12 cellular contexts compared by ENCODE assay signal in the genomic region with DNA sequence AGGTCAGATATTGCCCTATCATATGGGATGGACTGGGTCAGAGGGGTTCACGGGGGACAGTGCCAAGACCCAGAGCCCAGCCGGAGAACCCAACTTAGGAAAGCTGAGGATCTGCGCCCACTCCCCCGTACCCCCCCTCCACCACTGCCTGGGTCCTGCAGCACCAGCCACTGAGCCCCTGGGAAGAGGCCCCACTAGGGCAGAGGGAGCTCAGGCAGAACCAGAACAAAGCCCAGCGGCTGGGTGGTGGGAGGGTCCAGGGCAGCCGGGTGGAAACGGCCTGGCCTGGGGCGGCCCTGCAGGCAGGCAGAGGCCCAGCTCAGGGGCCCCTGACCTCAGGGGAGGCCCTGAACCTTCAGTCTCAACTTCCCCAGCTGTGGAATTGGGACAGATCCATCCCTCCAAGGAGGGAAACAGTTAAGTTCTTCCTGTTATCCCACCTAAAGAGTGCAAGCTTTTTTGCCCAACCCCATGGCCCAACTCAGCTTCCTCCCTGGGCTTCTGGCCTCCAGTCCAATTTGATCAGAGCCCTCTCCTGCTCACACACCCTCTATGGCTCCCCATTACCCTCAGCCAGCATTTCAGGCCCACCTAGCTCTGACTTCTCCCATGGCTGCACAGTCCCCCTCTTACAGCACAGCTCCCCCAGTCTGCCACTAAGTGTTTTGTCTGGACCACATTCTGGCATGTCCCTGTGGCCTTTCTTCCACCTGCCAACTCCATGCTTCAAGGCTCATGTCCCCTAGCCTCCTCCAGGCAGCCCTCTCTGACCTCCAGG. TPM values are rescaled to one million over a fixed set of nuclear protein-coding genes. Genes with fewer than 3 reads are reported as not detected.
DNase-seq lines count a peak whose midpoint lies in the region; ATAC-seq, FAIRE-seq and TF ChIP-seq lines count a peak whose summit lies in the region.
"Had no signal": no experiment of that assay in that cellular context is flagged by ENCODE, and none has a peak within 500 bp of the region (broad histone marks: within the 10 kb centered on the region; RNA-seq: fewer than 3 reads in every experiment).

No MANE protein-coding gene starts in this region.

- H3K4me2 ChIP-seq in SK-N-SH (peak overlapping the region; percentile 99), GM12878 (ENCODE audit: control insufficient read depth, insufficient read depth) (0 out of 2 replicates have a peak overlapping the region, but pooled peaks have one; percentile 1)

- no peak for TF ChIP-seq RAD21 in SK-N-SH (IDR thresholded peaks at IDR 0.05; ENCODE audit: low read length)
- no peak for TF ChIP-seq RAD21 in GM12878 (IDR thresholded peaks at IDR 0.05; ENCODE audit: insufficient read depth, low read depth, low read length)

- H3K9me2 ChIP-seq in SK-N-SH, result no peaks in the 10 kb centered on the region

- H3K9me3 ChIP-seq in SK-N-SH (no peaks in the 10 kb centered on the region), GM12878 (replicated peaks; ENCODE audit: control insufficient read depth, insufficient read depth, low read length) (no peaks in the 10 kb centered on the region), right lobe of liver (no peaks in the 10 kb centered on the region), tibial artery (no peaks in the 10 kb centered on the region)
- H3K9me3 ChIP-seq: prostate gland had no signal

- H3K9ac ChIP-seq in SK-N-SH, result no peak overlapping the region; the same call in 1 of the 2 replicates
- H3K9ac ChIP-seq in GM12878 (ENCODE audit: control insufficient read depth, insufficient read depth, low read length), result no peak overlapping the region

- SMC1A ChIA-PET in GM12878 (lab: Charles Lee; ENCODE audit: uncharacterized antibody, unreplicated experiment), result interaction anchor here (0.5 to 2.0 kb wide), 7 partner anchors 8 to 377 kb away, joined by 3 to 6 read pairs (median 4); partner anchors contain the start of genes BABAM1 and USE1

- TF ChIP-seq POLR2A in GM12878 (IDR thresholded peaks at IDR 0.05; ENCODE audit: low read depth, low read length), result no peak
- no peak for TF ChIP-seq POLR2A in right lobe of liver (IDR thresholded peaks at IDR 0.05)

- H3K27me3 ChIP-seq in SK-N-SH (ENCODE audit: insufficient read depth) (no peaks in the 10 kb centered on the region), GM12878 (replicated peaks in 1 of 2; ENCODE audit: control insufficient read depth in 2 of 2, insufficient read depth in 2 of 2, low read length in 1 of 2) (no peaks in the 10 kb centered on the region), right lobe of liver (no peaks in the 10 kb centered on the region), tibial artery (no peaks in the 10 kb centered on the region)

- no peak overlapping the region for H3K27ac ChIP-seq in SK-N-SH (ENCODE audit: low read depth in 2 of 2, low read length in 1 of 2)
- no peak overlapping the region for H3K27ac ChIP-seq in GM12878 (ENCODE audit: control insufficient read depth, insufficient read depth)
- peak overlapping the region in 2 of 3 donors; percentile 37 to 81 for H3K27ac ChIP-seq in right lobe of liver
- peak overlapping the region; percentile 71 to 88 for H3K27ac ChIP-seq in tibial artery

- intact Hi-C loops in GM12878 (cut with micrococcal nuclease; ENCODE audit: unreplicated experiment) (no loop called here), right lobe of liver (cut with DNase I) (no loop called here), tibial artery (cut with DNase I; ENCODE audit: low total_unique reads) (no loop called here)

- peaks cover 6 to 19% of the 10 kb centered on the region in 2 experiments; a peak in 2 of 4 replicates for H3K4me1 ChIP-seq in SK-N-SH (ENCODE audit: control insufficient read depth in 1 of 2, insufficient read depth in 2 of 2, low read depth in 1 of 2, low read length in 1 of 2)
- H3K4me1 ChIP-seq in GM12878 (ENCODE audit: control insufficient read depth, insufficient read depth, low read length), result peaks cover 14% of the 10 kb centered on the region
- H3K4me1 ChIP-seq in right lobe of liver, result peaks cover 0 to 61% (median 27%) of the 10 kb centered on the region in 4 donors
- H3K4me1 ChIP-seq in tibial artery, result peaks cover 0 to 46% (median 35%) of the 10 kb centered on the region in 4 donors
- H3K4me1 ChIP-seq: prostate gland had no signal

- peaks cover 3 to 7% of the 10 kb centered on the region in 2 experiments for H3K36me3 ChIP-seq in SK-N-SH (replicated peaks in 1 of 2; ENCODE audit: control insufficient read depth in 1 of 2, insufficient read depth in 2 of 2, low read length in 1 of 2)
- H3K36me3 ChIP-seq in GM12878 (ENCODE audit: control insufficient read depth in 2 of 2, insufficient read depth in 2 of 2, low read length in 1 of 2), result peaks cover 0 to 2% of the 10 kb centered on the region in 2 experiments; a peak in 1 of 4 replicates
- H3K36me3 ChIP-seq in right lobe of liver, result peaks cover 0 to 7% (median 2%) of the 10 kb centered on the region in 4 donors
- H3K36me3 ChIP-seq in tibial artery, result peaks cover 0 to 32% (median 4%) of the 10 kb centered on the region in 3 donors
- H3K36me3 ChIP-seq: prostate gland had no signal

- in situ Hi-C loops in GM12878 (cut with MboI), result no loop called here

- peaks cover 70% of the 10 kb centered on the region for H3K79me2 ChIP-seq in SK-N-SH (ENCODE audit: insufficient read depth)
- H3K79me2 ChIP-seq in GM12878 (ENCODE audit: control insufficient read depth, insufficient read depth, low read length), result peaks cover 7% of the 10 kb centered on the region

- H4K20me1 ChIP-seq in SK-N-SH (ENCODE audit: insufficient read depth), result peaks cover 16% of the 10 kb centered on the region; the same call in 1 of the 2 replicates
- H4K20me1 ChIP-seq in GM12878 (ENCODE audit: control insufficient read depth, insufficient read depth), result no peaks in the 10 kb centered on the region

- H3K4me3 ChIP-seq in SK-N-SH (ENCODE audit: low read depth in 2 of 2, low read length in 1 of 2), result peak overlapping the region; percentile 92 to 97
- H3K4me3 ChIP-seq in GM12878, result 0 out of 2 replicates have a peak overlapping the region, but pooled peaks have one; percentile 70
- peak overlapping the region; percentile 83 to 97 (median 96) for H3K4me3 ChIP-seq in right lobe of liver
- peak overlapping the region in 1 of 2 donors; percentile 86 for H3K4me3 ChIP-seq in tibial artery

- RAD21 ChIA-PET in GM12878 (lab: Charles Lee; ENCODE audit: unreplicated experiment), result interaction anchor here (0.8 to 1.4 kb wide), 4 partner anchors 16 to 169 kb away, joined by 3 to 5 read pairs (median 4); partner anchors contain the start of genes BABAM1 and OCEL1

- TF ChIP-seq EP300 in SK-N-SH (IDR thresholded peaks at IDR 0.05; ENCODE audit: borderline replicate concordance in 1 of 2, low read depth in 1 of 2, low read length in 1 of 2), result no peak
- no peak for TF ChIP-seq EP300 in GM12878 (IDR thresholded peaks at IDR 0.05; ENCODE audit: borderline replicate concordance in 1 of 2, control insufficient read depth in 1 of 2, low read depth in 2 of 2, low read length in 2 of 2)

- POLR2A ChIA-PET in SK-N-SH (lab: Yijun Ruan, JAX), result interaction anchor here (0.8 to 3.7 kb wide), 4 partner anchors 25 to 63 kb away, joined by 4 to 15 read pairs (median 8); partner anchors contain the start of genes ANKLE1, BABAM1, MRPL34 and USE1
- POLR2A ChIA-PET in GM12878 (lab: Charles Lee), result interaction anchor here (0.6 to 1.3 kb wide), 8 partner anchors 8 to 139 kb away, joined by 3 to 4 read pairs (median 3); partner anchors contain the start of genes BABAM1 and USE1

- H3F3A ChIP-seq in SK-N-SH (replicated peaks; ENCODE audit: insufficient read depth), result peaks cover 17% of the 10 kb centered on the region

- TF ChIP-seq CTCF in SK-N-SH (IDR thresholded peaks at IDR 0.05) (no peak), GM12878 (IDR thresholded peaks at IDR 0.05 in 2 of 3, conservative IDR thresholded peaks at IDR 0.05 in 1 of 3; ENCODE audit: control insufficient read depth in 2 of 3, extremely low read depth in 1 of 3, insufficient read depth in 1 of 3, low read depth in 3 of 3, low read length in 3 of 3) (no peak), right lobe of liver (IDR thresholded peaks at IDR 0.05) (no peak), tibial artery (IDR thresholded peaks at IDR 0.05) (no peak)

- BruUV-seq in GM12878 (replicated peaks; lab: Mats Ljungman, UMichigan), result no TSS peak

- CTCF ChIA-PET in SK-N-SH (lab: Yijun Ruan, JAX), result interaction anchor here (0.8 to 3.1 kb wide), 6 partner anchors 8 to 103 kb away, joined by 3 to 13 read pairs (median 3); partner anchors contain the start of gene USE1
- CTCF ChIA-PET in GM12878 (lab: Yijun Ruan, JAX), result interaction anchor here (0.7 to 2.9 kb wide), 9 partner anchors 9 to 175 kb away, joined by 3 to 16 read pairs (median 3); partner anchors contain the start of gene BABAM1

- DNase-seq in SK-N-SH, result no peak
- no peak for DNase-seq in GM12878 (ENCODE audit: low read depth, low spot score)
- no peak for DNase-seq in right lobe of liver
- no peak for DNase-seq in tibial artery
- DNase-seq in stimulated activated CD8-positive, alpha-beta memory T cell treated with anti-CD3 and anti-CD28 coated beads, Interleukin-4, amount 100 ng/mL, for 48 hours, result no peak
- DNase-seq in globus pallidus (ENCODE audit: low spot score), result no peak
- DNase-seq: foreskin melanocyte, NCI-H226 had no signal

- WGBS in SK-N-SH (ENCODE audit: low lambda C conversion rate), result 100% methylated on average over 3 of the region's 8 CpGs
- 54% methylated on average over 8 of the region's 8 CpGs for WGBS in GM12878 (ENCODE audit: insufficient coverage, insufficient replicate concordance, low lambda C conversion rate, missing lambda C conversion rate)
- WGBS in right lobe of liver (ENCODE audit: insufficient coverage, low coverage, low lambda C conversion rate, missing lambda C conversion rate), result 40% methylated on average over 2 of the region's 8 CpGs

- no peak for FAIRE-seq in GM12878 (lab: Jason Lieb, UNC)

- ATAC-seq in SK-N-SH treated with all-trans-retinoic acid at 6 μM for 48 hours (no peak), GM12878 (peak; percentile 10; the same call in 2 of the 3 replicates), right lobe of liver (no peak), GM21723 (IDR thresholded peaks at IDR 0.05; ENCODE audit: unreplicated experiment) (no peak)

- H2AFZ ChIP-seq in SK-N-SH (ENCODE audit: low read depth), result no peak overlapping the region
- no peak overlapping the region for H2AFZ ChIP-seq in GM12878 (ENCODE audit: control insufficient read depth, low read depth, low read length)

RNA-seq across cellular contexts. Expression of gene NR2F6, which starts 3.1 kb away (rescaled TPM):
- polyA plus RNA-seq in SK-N-SH (2012; rRNA removed) (31.7 and 37.3 TPM in 2 replicates), GM12878 (2011; rRNA removed) (1.7 and 3.9 TPM in 2 replicates), GM12878 (2014; fragmentation: Illumina TruSeq; extraction: Trizol) (0.48 and 1.4 TPM in 2 replicates), GM12878 (2014; fragmentation: Nextera tagmentation; extraction: Ambion mirVana) (under 1 TPM; 0.18 to 0.75 TPM), GM12878 (2014; rRNA removed) (11.3 and 14.1 TPM in 2 replicates), GM12878 (2016; fragmentation: Nextera tagmentation; extraction: Ambion mirVana) (1 to 10 TPM; 8.4 to 8.6 TPM)
- 16.0 and 27.7 TPM in 2 replicates for polyA plus RNA-seq in SK-N-SH (2012; cell fraction: cytosol; rRNA removed)
- polyA plus RNA-seq in SK-N-SH (2012; cell fraction: nucleus; rRNA removed), result 33.4 and 46.3 TPM in 2 replicates
- 4.8 and 4.9 TPM in 2 replicates for total RNA-seq in GM12878 (2013; cell fraction: nucleolus; rRNA removed)
- total RNA-seq in GM12878 (2014; rRNA removed) (11.8 and 12.8 TPM in 2 replicates), GM12878 (2014; rRNA removed; fragmentation: Illumina TruSeq; extraction: Trizol) (2.3 and 2.7 TPM in 2 replicates), GM12878 (2021) (13.3 and 15.5 TPM in 2 replicates), right lobe of liver (100 to 1,000 TPM in 1 of 6 experiments, 10 to 100 TPM in 5; 48.5 to 105 (median 80.9) TPM)
- polyA plus RNA-seq in GM12878 (2011; ENCODE audit: low read depth), result 0.62 TPM
- polyA plus RNA-seq in GM12878 (2011; cell fraction: cytosol; rRNA removed), result 5.8 and 10.7 TPM in 2 replicates
- polyA plus RNA-seq in GM12878 (2011; cell fraction: nucleus; rRNA removed), result 7.8 and 12.0 TPM in 2 replicates
- 4.0 and 5.0 TPM in 2 replicates for polyA plus RNA-seq in GM12878 (2012)
- polyA minus RNA-seq in GM12878 (2011; rRNA and poly(A)+ RNA removed), result 2.1 and 3.1 TPM in 2 replicates
- polyA minus RNA-seq in GM12878 (2011; cell fraction: cytosol; rRNA and poly(A)+ RNA removed), result 6.3 and 6.9 TPM in 2 replicates
- 2.2 and 4.7 TPM in 2 replicates for polyA minus RNA-seq in GM12878 (2011; cell fraction: nucleus; rRNA and poly(A)+ RNA removed)

RNA-seq across cellular contexts. Expression of gene OCEL1, which starts 16.6 kb away (rescaled TPM):
- 9.1 and 9.8 TPM in 2 replicates for polyA plus RNA-seq in SK-N-SH (2012; rRNA removed)
- 6.5 and 8.9 TPM in 2 replicates for polyA plus RNA-seq in SK-N-SH (2012; cell fraction: cytosol; rRNA removed)
- polyA plus RNA-seq in SK-N-SH (2012; cell fraction: nucleus; rRNA removed), result 18.3 and 24.7 TPM in 2 replicates
- 2.9 and 4.6 TPM in 2 replicates for total RNA-seq in GM12878 (2013; cell fraction: nucleolus; rRNA removed)
- total RNA-seq in GM12878 (2014; rRNA removed), result 3.1 and 3.2 TPM in 2 replicates
- 3.2 and 3.4 TPM in 2 replicates for total RNA-seq in GM12878 (2014; rRNA removed; fragmentation: Illumina TruSeq; extraction: Trizol)
- 11.9 and 15.8 TPM in 2 replicates for total RNA-seq in GM12878 (2021)
- 65.4 TPM for polyA plus RNA-seq in GM12878 (2011; ENCODE audit: low read depth)
- 1.4 and 2.8 TPM in 2 replicates for polyA plus RNA-seq in GM12878 (2011; rRNA removed)
- polyA plus RNA-seq in GM12878 (2011; cell fraction: cytosol; rRNA removed), result 5.3 and 7.2 TPM in 2 replicates
- 6.9 and 7.6 TPM in 2 replicates for polyA plus RNA-seq in GM12878 (2011; cell fraction: nucleus; rRNA removed)
- 11.7 and 15.6 TPM in 2 replicates for polyA plus RNA-seq in GM12878 (2012)
- polyA plus RNA-seq in GM12878 (2014; fragmentation: Illumina TruSeq; extraction: Trizol), result 7.4 and 9.9 TPM in 2 replicates
- 1 to 10 TPM; 3.6 to 7.8 TPM for polyA plus RNA-seq in GM12878 (2014; fragmentation: Nextera tagmentation; extraction: Ambion mirVana)
- 7.5 and 7.8 TPM in 2 replicates for polyA plus RNA-seq in GM12878 (2014; rRNA removed)
- 10 to 100 TPM; 14.4 to 18.2 TPM for polyA plus RNA-seq in GM12878 (2016; fragmentation: Nextera tagmentation; extraction: Ambion mirVana)
- polyA minus RNA-seq in GM12878 (2011; rRNA and poly(A)+ RNA removed), result 1.8 and 3.1 TPM in 2 replicates
- 1.9 and 7.1 TPM in 2 replicates for polyA minus RNA-seq in GM12878 (2011; cell fraction: cytosol; rRNA and poly(A)+ RNA removed)
- polyA minus RNA-seq in GM12878 (2011; cell fraction: nucleus; rRNA and poly(A)+ RNA removed), result 2.3 and 2.8 TPM in 2 replicates
- total RNA-seq in right lobe of liver, result 10 to 100 TPM; 17.8 to 64.2 (median 31.2) TPM

RNA-seq across cellular contexts. Expression of gene USHBP1, which starts 21.9 kb away (rescaled TPM):
- polyA plus RNA-seq in SK-N-SH (2012; rRNA removed), result 0.03 and 0.05 TPM in 2 replicates
- 0.01 TPM in 2 replicates for polyA plus RNA-seq in SK-N-SH (2012; cell fraction: cytosol; rRNA removed)
- polyA plus RNA-seq in SK-N-SH (2012; cell fraction: nucleus; rRNA removed), result 0.02 and 0.06 TPM in 2 replicates
- total RNA-seq in GM12878 (2013; cell fraction: nucleolus; rRNA removed), result 0.58 and 0.61 TPM in 2 replicates
- 0.11 and 0.96 TPM in 2 replicates for total RNA-seq in GM12878 (2014; rRNA removed)
- total RNA-seq in GM12878 (2014; rRNA removed; fragmentation: Illumina TruSeq; extraction: Trizol), result 0.09 TPM in 1 of 2 replicates, not detected in the other
- total RNA-seq in GM12878 (2021), result 0.27 and 0.62 TPM in 2 replicates
- polyA plus RNA-seq in GM12878 (2011; ENCODE audit: low read depth), result not detected
- 0.07 TPM in 1 of 2 replicates, not detected in the other for polyA plus RNA-seq in GM12878 (2011; rRNA removed)
- polyA plus RNA-seq in GM12878 (2011; cell fraction: cytosol; rRNA removed), result 0.03 and 0.18 TPM in 2 replicates
- polyA plus RNA-seq in GM12878 (2011; cell fraction: nucleus; rRNA removed), result 0.48 and 1.1 TPM in 2 replicates
- polyA plus RNA-seq in GM12878 (2012), result 0.09 and 0.31 TPM in 2 replicates
- not detected in 2 replicates for polyA plus RNA-seq in GM12878 (2014; fragmentation: Illumina TruSeq; extraction: Trizol)
- under 1 TPM in 1 of 2 experiments, not detected in 1; 0.05 TPM for polyA plus RNA-seq in GM12878 (2014; fragmentation: Nextera tagmentation; extraction: Ambion mirVana)
- polyA plus RNA-seq in GM12878 (2014; rRNA removed), result 0.12 and 0.33 TPM in 2 replicates
- polyA plus RNA-seq in GM12878 (2016; fragmentation: Nextera tagmentation; extraction: Ambion mirVana), result under 1 TPM; 0.33 to 0.44 TPM
- polyA minus RNA-seq in GM12878 (2011; rRNA and poly(A)+ RNA removed), result 0.15 TPM in 1 of 2 replicates, not detected in the other
- polyA minus RNA-seq in GM12878 (2011; cell fraction: cytosol; rRNA and poly(A)+ RNA removed), result not detected in 2 replicates
- polyA minus RNA-seq in GM12878 (2011; cell fraction: nucleus; rRNA and poly(A)+ RNA removed), result 0.12 and 1.1 TPM in 2 replicates
- total RNA-seq in right lobe of liver, result 1 to 10 TPM in 5 of 6 experiments, under 1 TPM in 1; 0.81 to 3.6 (median 1.7) TPM
- total RNA-seq: A673 had no signal

RNA-seq across cellular contexts. Expression of gene BABAM1, which starts 24.6 kb away (rescaled TPM):
- polyA plus RNA-seq in SK-N-SH (2012; rRNA removed) (192 TPM in 2 replicates), GM12878 (2011; rRNA removed) (104 and 107 TPM in 2 replicates), GM12878 (2014; fragmentation: Illumina TruSeq; extraction: Trizol) (47.7 and 86.7 TPM in 2 replicates), GM12878 (2014; fragmentation: Nextera tagmentation; extraction: Ambion mirVana) (10 to 100 TPM; 11.9 to 37.4 TPM), GM12878 (2014; rRNA removed) (129 and 142 TPM in 2 replicates), GM12878 (2016; fragmentation: Nextera tagmentation; extraction: Ambion mirVana) (100 to 1,000 TPM; 153 to 154 TPM)
- 112 and 137 TPM in 2 replicates for polyA plus RNA-seq in SK-N-SH (2012; cell fraction: cytosol; rRNA removed)
- 286 and 348 TPM in 2 replicates for polyA plus RNA-seq in SK-N-SH (2012; cell fraction: nucleus; rRNA removed)
- total RNA-seq in GM12878 (2013; cell fraction: nucleolus; rRNA removed), result 33.1 and 39.0 TPM in 2 replicates
- total RNA-seq in GM12878 (2014; rRNA removed) (104 and 108 TPM in 2 replicates), GM12878 (2014; rRNA removed; fragmentation: Illumina TruSeq; extraction: Trizol) (74.7 and 81.9 TPM in 2 replicates), GM12878 (2021) (102 and 103 TPM in 2 replicates), right lobe of liver (10 to 100 TPM; 29.2 to 51.3 (median 37.9) TPM)
- polyA plus RNA-seq in GM12878 (2011; ENCODE audit: low read depth), result 54.4 TPM
- polyA plus RNA-seq in GM12878 (2011; cell fraction: cytosol; rRNA removed), result 133 and 164 TPM in 2 replicates
- 112 and 115 TPM in 2 replicates for polyA plus RNA-seq in GM12878 (2011; cell fraction: nucleus; rRNA removed)
- 57.5 and 64.9 TPM in 2 replicates for polyA plus RNA-seq in GM12878 (2012)
- polyA minus RNA-seq in GM12878 (2011; rRNA and poly(A)+ RNA removed), result 34.9 and 51.9 TPM in 2 replicates
- polyA minus RNA-seq in GM12878 (2011; cell fraction: cytosol; rRNA and poly(A)+ RNA removed), result 13.2 and 19.4 TPM in 2 replicates
- polyA minus RNA-seq in GM12878 (2011; cell fraction: nucleus; rRNA and poly(A)+ RNA removed), result 10.6 and 14.1 TPM in 2 replicates

RNA-seq across cellular contexts. Expression of gene USE1, which starts 27.5 kb away (rescaled TPM):
- polyA plus RNA-seq in SK-N-SH (2012; rRNA removed), result 63.9 and 81.8 TPM in 2 replicates
- 50.5 and 51.0 TPM in 2 replicates for polyA plus RNA-seq in SK-N-SH (2012; cell fraction: cytosol; rRNA removed)
- polyA plus RNA-seq in SK-N-SH (2012; cell fraction: nucleus; rRNA removed), result 75.2 and 100 TPM in 2 replicates
- total RNA-seq in GM12878 (2013; cell fraction: nucleolus; rRNA removed), result 12.2 and 13.0 TPM in 2 replicates
- 10.9 and 16.7 TPM in 2 replicates for total RNA-seq in GM12878 (2014; rRNA removed)
- 11.4 and 13.6 TPM in 2 replicates for total RNA-seq in GM12878 (2014; rRNA removed; fragmentation: Illumina TruSeq; extraction: Trizol)
- 18.6 and 19.6 TPM in 2 replicates for total RNA-seq in GM12878 (2021)
- polyA plus RNA-seq in GM12878 (2011; ENCODE audit: low read depth), result 25.4 TPM
- 7.4 and 13.8 TPM in 2 replicates for polyA plus RNA-seq in GM12878 (2011; rRNA removed)
- polyA plus RNA-seq in GM12878 (2011; cell fraction: cytosol; rRNA removed), result 16.2 and 19.0 TPM in 2 replicates
- polyA plus RNA-seq in GM12878 (2011; cell fraction: nucleus; rRNA removed), result 23.2 and 23.5 TPM in 2 replicates
- 29.7 and 29.8 TPM in 2 replicates for polyA plus RNA-seq in GM12878 (2012)
- polyA plus RNA-seq in GM12878 (2014; fragmentation: Illumina TruSeq; extraction: Trizol), result 3.7 and 9.7 TPM in 2 replicates
- 10 to 100 TPM in 1 of 2 experiments, 1 to 10 TPM in 1; 9.7 to 15.4 TPM for polyA plus RNA-seq in GM12878 (2014; fragmentation: Nextera tagmentation; extraction: Ambion mirVana)
- polyA plus RNA-seq in GM12878 (2014; rRNA removed), result 23.3 and 24.0 TPM in 2 replicates
- 10 to 100 TPM; 18.1 to 23.7 TPM for polyA plus RNA-seq in GM12878 (2016; fragmentation: Nextera tagmentation; extraction: Ambion mirVana)
- polyA minus RNA-seq in GM12878 (2011; rRNA and poly(A)+ RNA removed), result 5.6 and 6.7 TPM in 2 replicates
- polyA minus RNA-seq in GM12878 (2011; cell fraction: cytosol; rRNA and poly(A)+ RNA removed), result 2.4 and 5.4 TPM in 2 replicates
- 4.0 and 6.0 TPM in 2 replicates for polyA minus RNA-seq in GM12878 (2011; cell fraction: nucleus; rRNA and poly(A)+ RNA removed)
- total RNA-seq in right lobe of liver, result 10 to 100 TPM; 13.5 to 20.3 (median 18.6) TPM

Comparison
In these comparisons a context has a peak if more than half of its experiments do, and no peak if none do; other contexts are left out.
1. H3K27ac ChIP-seq: peak in right lobe of liver (2 of 3) and tibial artery (2 of 2); none in SK-N-SH (0 of 2) and GM12878 (single experiment).